ENCODE assay signal across 8 cellular contexts in the genomic region with DNA sequence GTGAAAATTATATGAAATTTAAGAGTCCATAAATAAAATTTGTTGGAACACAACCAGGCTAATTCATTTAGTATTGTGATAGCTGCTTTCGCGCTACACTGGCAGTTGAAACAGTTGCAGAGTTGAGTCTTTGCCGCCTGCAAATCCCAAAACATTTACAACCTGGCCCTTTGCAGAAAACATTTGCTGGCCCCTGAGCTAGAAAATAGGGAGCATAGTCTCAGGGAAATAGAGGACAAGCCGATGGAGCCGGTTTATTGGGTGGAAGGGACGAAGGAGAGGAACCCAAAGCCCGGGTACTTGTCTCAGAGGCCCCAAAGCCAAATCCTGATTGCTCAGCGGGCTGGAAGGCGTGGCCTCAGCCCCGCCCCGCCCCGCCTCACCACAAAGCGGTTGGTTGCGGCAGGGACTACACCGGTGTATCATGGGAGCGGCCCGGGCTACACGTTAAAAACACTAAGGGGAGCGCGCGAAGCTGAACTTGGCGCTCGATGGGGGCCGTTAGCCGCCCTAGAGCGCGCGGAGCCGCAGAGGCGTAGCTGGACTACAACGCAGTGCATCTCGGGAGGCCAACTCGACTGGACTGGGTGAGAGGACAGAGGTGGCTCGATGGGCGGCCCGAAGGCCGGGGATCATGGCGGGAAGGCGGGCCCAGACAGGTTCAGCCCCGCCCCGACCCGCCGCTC. TPM values are rescaled to one million over a fixed set of nuclear protein-coding genes. Genes with fewer than 3 reads are reported as not detected.
A peak's percentile ranks its signal among the peaks of the same experiment; 100 is the strongest.
DNase-seq lines count a peak whose midpoint lies in the region; TF ChIP-seq lines count a peak whose summit lies in the region.

No MANE protein-coding gene starts in this region.

- CTCF ChIA-PET in activated naive CD4-positive, alpha-beta T cell treated with anti-CD3 and anti-CD28 coated beads, Interleukin-2, amount 10 ng/mL, durations not matched to agents 7 days and 5 days (lab: Charles Lee) = interaction anchor here (0.7 to 1.9 kb wide), 10 partner anchors 12 to 128 kb away, joined by 3 to 6 read pairs (median 3); a partner anchor contains a TSS

- H3K27ac Mint-ChIP-seq in HFFc6 = peak overlapping the region; percentile 80
- peak overlapping the region; percentile 96 for H3K27ac Mint-ChIP-seq in activated naive CD4-positive, alpha-beta T cell treated with anti-CD3 and anti-CD28 coated beads, Interleukin-2, amount 10 ng/mL, durations not matched to agents 7 days and 5 days

- peaks cover 38% of the 10 kb centered on the region for H3K36me3 ChIP-seq in suprapubic skin

- 3% methylated on average over 30 of the region's 43 CpGs for WGBS in suprapubic skin

- TF ChIP-seq POLR2A in suprapubic skin (IDR thresholded peaks at IDR 0.05) = no peak

- peaks cover 27% of the 10 kb centered on the region for H3K4me1 ChIP-seq in suprapubic skin

- H3K27me3 Mint-ChIP-seq in HFFc6 (ENCODE audit: insufficient read depth) = no peaks in the 10 kb centered on the region
- no peaks in the 10 kb centered on the region for H3K27me3 Mint-ChIP-seq in activated naive CD4-positive, alpha-beta T cell treated with anti-CD3 and anti-CD28 coated beads, Interleukin-2, amount 10 ng/mL, durations not matched to agents 7 days and 5 days

- in situ Hi-C loops in SK-MEL-5 (cut with HindIII; ENCODE audit: low pct_unique_long_range_greater_than_20kb, low sequenced_read_pairs) = no loop called here

- DNase-seq in GM04504 (ENCODE audit: low read depth) (peak; percentile 85), HFFc6 (peak; percentile 95), NAMALWA (ENCODE audit: low spot score) (peak; percentile 96), SK-MEL-5 (ENCODE audit: low read depth, low spot score) (peak; percentile 94), glomerular endothelial cell (ENCODE audit: extremely low read depth, low read depth, low spot score) (peak; percentile 29), nucleus accumbens (lab: John Stamatoyannopoulos, UW) (peak in 55 of 56 donors; percentile 60 to 97 (median 84)), suprapubic skin (ENCODE audit: low spot score in 2 of 2) (peak; percentile 90 to 93)
- DNase-seq in activated naive CD4-positive, alpha-beta T cell treated with anti-CD3 and anti-CD28 coated beads, Interleukin-2, amount 10 ng/mL, durations not matched to agents 7 days and 5 days = peak; percentile 96

- no peaks in the 10 kb centered on the region for H3K27me3 ChIP-seq in suprapubic skin

- TF ChIP-seq CTCF in HFFc6 (IDR thresholded peaks at IDR 0.05) (no peak), suprapubic skin (IDR thresholded peaks at IDR 0.05) (no peak)

- H3K27ac ChIP-seq in suprapubic skin = peak overlapping the region; percentile 90

- H3K36me3 Mint-ChIP-seq in HFFc6 (ENCODE audit: low read depth) = peaks cover 7% of the 10 kb centered on the region
- peaks cover 26% of the 10 kb centered on the region for H3K36me3 Mint-ChIP-seq in activated naive CD4-positive, alpha-beta T cell treated with anti-CD3 and anti-CD28 coated beads, Interleukin-2, amount 10 ng/mL, durations not matched to agents 7 days and 5 days

- H3K9me3 ChIP-seq in suprapubic skin = no peaks in the 10 kb centered on the region

- peaks cover 27% of the 10 kb centered on the region for H3K4me1 Mint-ChIP-seq in HFFc6 (ENCODE audit: low read depth)
- H3K4me1 Mint-ChIP-seq in activated naive CD4-positive, alpha-beta T cell treated with anti-CD3 and anti-CD28 coated beads, Interleukin-2, amount 10 ng/mL, durations not matched to agents 7 days and 5 days = peaks cover 46% of the 10 kb centered on the region

- no peak for TF ChIP-seq EP300 in suprapubic skin (IDR thresholded peaks at IDR 0.05)

- H3K4me3 Mint-ChIP-seq in HFFc6 = peak overlapping the region; percentile 88
- H3K4me3 Mint-ChIP-seq in activated naive CD4-positive, alpha-beta T cell treated with anti-CD3 and anti-CD28 coated beads, Interleukin-2, amount 10 ng/mL, durations not matched to agents 7 days and 5 days = peak overlapping the region; percentile 90

- H3K9me3 Mint-ChIP-seq in HFFc6 = no peaks in the 10 kb centered on the region
- H3K9me3 Mint-ChIP-seq in activated naive CD4-positive, alpha-beta T cell treated with anti-CD3 and anti-CD28 coated beads, Interleukin-2, amount 10 ng/mL, durations not matched to agents 7 days and 5 days = no peaks in the 10 kb centered on the region

- peak overlapping the region; percentile 71 for H3K4me3 ChIP-seq in suprapubic skin

RNA-seq across cellular contexts. Expression of a gene that starts 0.3 kb away (rescaled TPM):
- 10 to 100 TPM; 15.3 to 21.5 (median 18.0) TPM for total RNA-seq in HFFc6 (2021; fragmentation: NEBNext Ultra II Directional; extraction: Animal tissue kit (Norgen Biotek cat#: 25700))
- total RNA-seq in SK-MEL-5 (2014; rRNA removed; shearing (Covaris generic)) = 4.7 and 4.8 TPM in 2 replicates
- polyA plus RNA-seq in SK-MEL-5 (2015; cell fraction: cytosol; rRNA removed) = 18.4 and 23.1 TPM in 2 replicates
- 1.1 and 6.3 TPM in 2 replicates for polyA plus RNA-seq in SK-MEL-5 (2015; cell fraction: nucleus; rRNA removed)
- 16.8 and 17.8 TPM in 2 replicates for total RNA-seq in glomerular endothelial cell
- 10 to 100 TPM in 3 of 4 donors, 1 to 10 TPM in 1; 8.7 to 16.5 (median 12.4) TPM for total RNA-seq in suprapubic skin

RNA-seq across cellular contexts. Expression of a gene that starts 13.4 kb away (rescaled TPM):
- 10 to 100 TPM; 18.7 to 26.6 (median 25.0) TPM for total RNA-seq in HFFc6 (2021; fragmentation: NEBNext Ultra II Directional; extraction: Animal tissue kit (Norgen Biotek cat#: 25700))
- total RNA-seq in SK-MEL-5 (2014; rRNA removed; shearing (Covaris generic)) = 6.2 and 7.4 TPM in 2 replicates
- polyA plus RNA-seq in SK-MEL-5 (2015; cell fraction: cytosol; rRNA removed) = 7.3 and 16.0 TPM in 2 replicates
- 3.3 and 4.9 TPM in 2 replicates for polyA plus RNA-seq in SK-MEL-5 (2015; cell fraction: nucleus; rRNA removed)
- total RNA-seq in glomerular endothelial cell = 12.4 and 12.6 TPM in 2 replicates
- 10 to 100 TPM; 12.1 to 30.9 (median 24.2) TPM for total RNA-seq in suprapubic skin

RNA-seq across cellular contexts. Expression of a gene that starts 17.7 kb away (rescaled TPM):
- total RNA-seq in HFFc6 (2021; fragmentation: NEBNext Ultra II Directional; extraction: Animal tissue kit (Norgen Biotek cat#: 25700)) = not detected
- not detected in 2 replicates for total RNA-seq in SK-MEL-5 (2014; rRNA removed; shearing (Covaris generic))
- not detected in 2 replicates for polyA plus RNA-seq in SK-MEL-5 (2015; cell fraction: cytosol; rRNA removed)
- polyA plus RNA-seq in SK-MEL-5 (2015; cell fraction: nucleus; rRNA removed) = 0.89 TPM in 1 of 2 replicates, not detected in the other
- total RNA-seq in glomerular endothelial cell (2.8 and 5.5 TPM in 2 replicates), suprapubic skin (1 to 10 TPM; 2.7 to 8.3 (median 5.1) TPM)

RNA-seq across cellular contexts. Expression of a gene that starts 26.7 kb away (rescaled TPM):
- total RNA-seq in HFFc6 (2021; fragmentation: NEBNext Ultra II Directional; extraction: Animal tissue kit (Norgen Biotek cat#: 25700)) = 10 to 100 TPM; 76.9 to 92.1 (median 87.2) TPM
- 88.5 and 88.6 TPM in 2 replicates for total RNA-seq in SK-MEL-5 (2014; rRNA removed; shearing (Covaris generic))
- polyA plus RNA-seq in SK-MEL-5 (2015; cell fraction: cytosol; rRNA removed) = 92.0 and 133 TPM in 2 replicates
- 11.9 and 28.2 TPM in 2 replicates for polyA plus RNA-seq in SK-MEL-5 (2015; cell fraction: nucleus; rRNA removed)
- total RNA-seq in glomerular endothelial cell (191 and 202 TPM in 2 replicates), suprapubic skin (10 to 100 TPM; 67.8 to 91.3 (median 87.8) TPM)

RNA-seq across cellular contexts. Expression of a gene that starts 43.2 kb away (rescaled TPM):
- 10 to 100 TPM; 14.3 to 28.3 (median 26.6) TPM for total RNA-seq in HFFc6 (2021; fragmentation: NEBNext Ultra II Directional; extraction: Animal tissue kit (Norgen Biotek cat#: 25700))
- 18.8 and 21.7 TPM in 2 replicates for total RNA-seq in SK-MEL-5 (2014; rRNA removed; shearing (Covaris generic))
- 38.5 and 44.3 TPM in 2 replicates for polyA plus RNA-seq in SK-MEL-5 (2015; cell fraction: cytosol; rRNA removed)
- polyA plus RNA-seq in SK-MEL-5 (2015; cell fraction: nucleus; rRNA removed) = 48.2 and 63.5 TPM in 2 replicates
- 3.7 and 5.1 TPM in 2 replicates for total RNA-seq in glomerular endothelial cell
- 1 to 10 TPM in 3 of 4 donors, under 1 TPM in 1; 0.91 to 6.8 (median 1.4) TPM for total RNA-seq in suprapubic skin

Comparison
In these comparisons a context has a peak if more than half of its experiments do, and no peak if none do; other contexts are left out.
1. Peak in every context shown above with its lines: DNase-seq, H3K4me3 ChIP-seq and H3K27ac ChIP-seq.
2. DNase-seq: peak in every context shown above with its lines; median percentile 96 in NAMALWA; 96 in activated naive CD4-positive, alpha-beta T cell treated with anti-CD3 and anti-CD28 coated beads, Interleukin-2, amount 10 ng/mL, durations not matched to agents 7 days and 5 days; 95 in HFFc6; 94 in SK-MEL-5; 92 in suprapubic skin; 85 in GM04504; 84 in nucleus accumbens; 29 in glomerular endothelial cell.